Comparison of ENCODE assay signal across 12 cellular contexts in genomic region chr2:55966431-55967118, GRCh38. TPM values are rescaled to one million over a fixed set of nuclear protein-coding genes. Genes with fewer than 3 reads are reported as not detected.
DNase-seq lines count a peak whose midpoint lies in the region; ATAC-seq and TF ChIP-seq lines count a peak whose summit lies in the region.
"Had no signal": no experiment of that assay in that cellular context is flagged by ENCODE, and none has a peak within 500 bp of the region (broad histone marks: within the 10 kb centered on the region; RNA-seq: fewer than 3 reads in every experiment).

No MANE protein-coding gene starts in this region.

- DNase-seq in SK-N-SH (no peak), fibroblast of villous mesenchyme (ENCODE audit: low read depth) (peak; percentile 20), upper lobe of right lung (no peak), iPS-NIHi11 (ENCODE audit: low spot score) (no peak)
- DNase-seq: activated CD8-positive, alpha-beta T cell treated with anti-CD3 and anti-CD28 coated beads for 36 hours; NCI-H526 treated with DMSO at 0.1 percent for 48 hours; stimulated activated CD4-positive, alpha-beta T cell treated with anti-CD3 and anti-CD28 coated beads, Interleukin-12 subunit alpha, Interleukin-12 subunit beta, amount 100 ng/mL, for 4 hours; T-helper 1 cell had no signal

- peak overlapping the region; percentile 42; the same call in 1 of the 2 replicates for H2AFZ ChIP-seq in SK-N-SH (ENCODE audit: low read depth)

- H3F3A ChIP-seq in SK-N-SH (replicated peaks; ENCODE audit: insufficient read depth), result peaks cover 12% of the 10 kb centered on the region

- H3K4me1 ChIP-seq in SK-N-SH (ENCODE audit: control insufficient read depth in 1 of 2, insufficient read depth in 2 of 2, low read depth in 1 of 2, low read length in 1 of 2) (0 out of 4 replicates have a peak, but pooled peaks cover 0 to 3% of the 10 kb centered on the region in 2 experiments), muscle layer of colon (ENCODE audit: insufficient read depth, low read length) (peaks cover 7% of the 10 kb centered on the region), upper lobe of right lung (no peaks in the 10 kb centered on the region)

- H3K4me3 ChIP-seq in SK-N-SH (ENCODE audit: low read depth in 2 of 2, low read length in 1 of 2) (no peak overlapping the region), fibroblast of villous mesenchyme (ENCODE audit: low read depth, low read length) (no peak overlapping the region), muscle layer of colon (ENCODE audit: low read depth in 1 of 2, low read length in 2 of 2) (no peak overlapping the region), upper lobe of right lung (no peak overlapping the region)

- H3K9ac ChIP-seq in SK-N-SH, result no peak overlapping the region
- H3K9ac ChIP-seq in muscle layer of colon (ENCODE audit: low read length), result no peak overlapping the region

- CTCF ChIA-PET in SK-N-SH (lab: Yijun Ruan, JAX), result no interaction called here

- H4K20me1 ChIP-seq in SK-N-SH (ENCODE audit: insufficient read depth), result no peaks in the 10 kb centered on the region

- H3K27me3 ChIP-seq in SK-N-SH (ENCODE audit: insufficient read depth) (no peaks in the 10 kb centered on the region), muscle layer of colon (ENCODE audit: control insufficient read depth in 1 of 2, insufficient read depth in 2 of 2, low read length in 2 of 2) (no peaks in the 10 kb centered on the region), upper lobe of right lung (no peaks in the 10 kb centered on the region)

- no peak; the same call in 1 of the 2 replicates for TF ChIP-seq CTCF in SK-N-SH (IDR thresholded peaks at IDR 0.05)
- TF ChIP-seq CTCF in fibroblast of villous mesenchyme (IDR thresholded peaks at IDR 0.05; ENCODE audit: insufficient read depth, low read depth, low read length), result no peak
- TF ChIP-seq CTCF in upper lobe of right lung (IDR thresholded peaks at IDR 0.05), result no peak

- intact Hi-C loops in upper lobe of right lung (cut with DNase I), result no loop called here

- POLR2A ChIA-PET in SK-N-SH (lab: Yijun Ruan, JAX), result no interaction called here

- WGBS in SK-N-SH (ENCODE audit: low lambda C conversion rate), result 23% methylated on average over 6 of the region's 6 CpGs

- H3K4me2 ChIP-seq in SK-N-SH, result 0 out of 2 replicates have a peak overlapping the region, but pooled peaks have one; percentile 26

- TF ChIP-seq RAD21 in SK-N-SH (IDR thresholded peaks at IDR 0.05; ENCODE audit: low read length), result no peak

- H3K79me2 ChIP-seq in SK-N-SH (ENCODE audit: insufficient read depth), result no peaks in the 10 kb centered on the region

- ATAC-seq in upper lobe of right lung (peak; percentile 57), HG03280 (IDR thresholded peaks at IDR 0.05; ENCODE audit: unreplicated experiment) (no peak), GM19035 (IDR thresholded peaks at IDR 0.05; ENCODE audit: unreplicated experiment) (no peak)
- ATAC-seq: activated CD8-positive, alpha-beta T cell treated with anti-CD3 and anti-CD28 coated beads for 36 hours had no signal

- H3K9me3 ChIP-seq in SK-N-SH (peaks cover 6% of the 10 kb centered on the region; the same call in 1 of the 2 replicates), muscle layer of colon (ENCODE audit: low read length) (no peaks in the 10 kb centered on the region), upper lobe of right lung (no peaks in the 10 kb centered on the region)

- no peak for TF ChIP-seq EP300 in SK-N-SH (IDR thresholded peaks at IDR 0.05; ENCODE audit: borderline replicate concordance in 1 of 2, low read depth in 1 of 2, low read length in 1 of 2)

- H3K27ac ChIP-seq in SK-N-SH (ENCODE audit: low read depth in 2 of 2, low read length in 1 of 2) (peak overlapping the region in 1 of 2 experiments; percentile 19; a peak in 2 of 4 replicates), muscle layer of colon (ENCODE audit: low read depth, low read length) (peak overlapping the region; percentile 44), upper lobe of right lung (no peak overlapping the region)

- no peaks in the 10 kb centered on the region for H3K9me2 ChIP-seq in SK-N-SH

- no peaks in the 10 kb centered on the region for H3K36me3 ChIP-seq in SK-N-SH (replicated peaks in 1 of 2; ENCODE audit: control insufficient read depth in 1 of 2, insufficient read depth in 2 of 2, low read length in 1 of 2)
- no peaks in the 10 kb centered on the region for H3K36me3 ChIP-seq in muscle layer of colon (ENCODE audit: insufficient read depth, low read length)
- H3K36me3 ChIP-seq in upper lobe of right lung, result no peaks in the 10 kb centered on the region

TF ChIP-seq in SK-N-SH, 30 proteins besides CTCF, POLR2A, EP300 and RAD21:
- TF ChIP-seq IRF3 (IDR thresholded peaks at IDR 0.05; ENCODE audit: low read depth, low read length), result no peak
- peak; percentile 12; the same call in 1 of the 2 replicates for TF ChIP-seq NFIC (IDR thresholded peaks at IDR 0.05; ENCODE audit: borderline replicate concordance)
TF ChIP-seq in SK-N-SH: peak in this region for 1.

RNA-seq across cellular contexts. Expression of gene EFEMP1, which starts 43.0 kb away (rescaled TPM):
- 1,015 and 1,290 TPM in 2 replicates for polyA plus RNA-seq in SK-N-SH (2012; rRNA removed)
- polyA plus RNA-seq in SK-N-SH (2012; cell fraction: cytosol; rRNA removed), result 876 and 1,005 TPM in 2 replicates
- 870 and 1,070 TPM in 2 replicates for polyA plus RNA-seq in SK-N-SH (2012; cell fraction: nucleus; rRNA removed)
- total RNA-seq in fibroblast of villous mesenchyme (22.9 and 65.1 TPM in 2 replicates), upper lobe of right lung (301 TPM)
- total RNA-seq: activated CD8-positive, alpha-beta T cell treated with anti-CD3 and anti-CD28 coated beads for 36 hours had no signal
- polyA plus RNA-seq: IgD-negative memory B cell had no signal
